ENCODE assay signal across 18 cellular contexts in the genomic region with DNA sequence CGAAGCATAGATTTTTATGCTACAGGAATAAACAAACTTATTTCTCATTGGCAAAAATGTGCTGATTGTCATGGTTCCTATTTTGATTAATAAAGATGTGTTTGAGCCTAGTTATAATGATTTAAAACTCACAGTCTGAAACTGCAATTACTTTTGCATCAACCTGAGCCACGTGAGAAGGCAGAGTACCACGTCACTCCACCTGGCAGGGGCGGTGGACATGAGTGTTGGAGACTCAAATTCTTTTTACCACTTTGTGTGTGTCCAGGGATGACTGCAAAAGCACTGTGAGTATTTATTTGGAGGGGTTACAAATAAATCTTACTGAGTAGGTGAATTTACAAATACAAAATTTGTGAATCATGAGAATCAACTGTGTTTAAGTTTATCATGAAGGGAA.
DNase-seq lines count a peak whose midpoint lies in the region; ATAC-seq, FAIRE-seq and TF ChIP-seq lines count a peak whose summit lies in the region.
"Had no signal": no experiment of that assay in that cellular context is flagged by ENCODE, and none has a peak within 500 bp of the region (broad histone marks: within the 10 kb centered on the region; RNA-seq: fewer than 3 reads in every experiment).

No MANE protein-coding gene starts in this region.

- H3K4me3 ChIP-seq in HepG2 (replicated peaks in 1 of 3; ENCODE audit: insufficient read depth in 1 of 3, low read depth in 2 of 3, low read length in 3 of 3) (no peak overlapping the region), right lobe of liver (no peak overlapping the region), coronary artery (no peak overlapping the region), thyroid gland (replicated peaks in 1 of 3) (no peak overlapping the region), aorta (ENCODE audit: low read length in 2 of 2) (no peak overlapping the region)
- H3K4me3 ChIP-seq: BLaER1 treated with 17β-estradiol and CSF1 and Interleukin-3, amounts not matched to agents 10 nM and 100 nM; GM12878 had no signal

- H3K36me3 Mint-ChIP-seq in nephron (ENCODE audit: low read depth) (no peaks in the 10 kb centered on the region), HFFc6 (ENCODE audit: low read depth) (no peaks in the 10 kb centered on the region)
- H3K36me3 Mint-ChIP-seq: CD8-positive, alpha-beta T cell had no signal

- TF ChIP-seq EP300 in HepG2 (IDR thresholded peaks at IDR 0.05; ENCODE audit: low read depth in 2 of 2, low read length in 2 of 2) = no peak
- no peak for TF ChIP-seq EP300 in HepG2 (CRISPR knock-in tag; IDR thresholded peaks at IDR 0.05; ENCODE audit: borderline replicate concordance)

- intact Hi-C loops in HepG2 (cut with micrococcal nuclease; ENCODE audit: unreplicated experiment) = no loop called here
- intact Hi-C loops in right lobe of liver (cut with DNase I) = no loop called here
- intact Hi-C loops in thyroid gland (cut with DNase I) = no loop called here
- intact Hi-C loops in aorta (cut with DNase I) = no loop called here

- H3K27ac ChIP-seq in HepG2 (ENCODE audit: extremely low read length, insufficient read depth, low read length) (no peak overlapping the region), right lobe of liver (no peak overlapping the region), coronary artery (no peak overlapping the region), thyroid gland (peak overlapping the region; percentile 11 to 34 (median 25)), aorta (ENCODE audit: low read depth in 1 of 2, low read length in 2 of 2) (no peak overlapping the region)
- H3K27ac ChIP-seq: BLaER1 treated with 17β-estradiol and CSF1 and Interleukin-3, amounts not matched to agents 10 nM and 100 nM had no signal

- H3K4me3 Mint-ChIP-seq in nephron (no peak overlapping the region), HFFc6 (no peak overlapping the region)
- H3K4me3 Mint-ChIP-seq: CD8-positive, alpha-beta T cell had no signal

- no TSS peak for BruUV-seq in HepG2 (replicated peaks; lab: Mats Ljungman, UMichigan)

- no peaks in the 10 kb centered on the region for H3K36me3 ChIP-seq in HepG2 (replicated peaks in 1 of 2; ENCODE audit: control insufficient read depth in 1 of 2, insufficient read depth in 2 of 2, low read length in 2 of 2)
- H3K36me3 ChIP-seq in right lobe of liver = no peaks in the 10 kb centered on the region
- H3K36me3 ChIP-seq in thyroid gland = no peaks in the 10 kb centered on the region
- H3K36me3 ChIP-seq in aorta (ENCODE audit: control insufficient read depth in 1 of 2, insufficient read depth in 2 of 2, low read length in 1 of 2) = no peaks in the 10 kb centered on the region
- H3K36me3 ChIP-seq: BLaER1 treated with 17β-estradiol and CSF1 and Interleukin-3, amounts not matched to agents 10 nM and 100 nM had no signal

- TF ChIP-seq CTCF in HepG2 (CRISPR knock-in tag; IDR thresholded peaks at IDR 0.05) = no peak
- TF ChIP-seq CTCF in right lobe of liver (IDR thresholded peaks at IDR 0.05) = no peak
- TF ChIP-seq CTCF in coronary artery (IDR thresholded peaks at IDR 0.05) = no peak
- TF ChIP-seq CTCF in nephron (IDR thresholded peaks at IDR 0.05; ENCODE audit: unreplicated experiment in 3 of 3) = no peak
- TF ChIP-seq CTCF in thyroid gland (IDR thresholded peaks at IDR 0.05) = no peak
- no peak for TF ChIP-seq CTCF in HFFc6 (IDR thresholded peaks at IDR 0.05)

- H3K4me1 ChIP-seq in HepG2 (ENCODE audit: insufficient read depth, low read length) (no peaks in the 10 kb centered on the region), right lobe of liver (no peaks in the 10 kb centered on the region), thyroid gland (peaks cover 0 to 9% of the 10 kb centered on the region in 2 donors), aorta (ENCODE audit: control insufficient read depth in 1 of 2, insufficient read depth in 2 of 2, low read length in 2 of 2) (no peaks in the 10 kb centered on the region)

- CTCF ChIA-PET in HepG2 (lab: Yijun Ruan, JAX; ENCODE audit: low intra/inter-chr PET ratio, low total read pairs) = no interaction called here

- no peak overlapping the region for H3K9ac ChIP-seq in HepG2 (ENCODE audit: insufficient read depth, low read depth, low read length)
- H3K9ac ChIP-seq: BLaER1 treated with 17β-estradiol and CSF1 and Interleukin-3, amounts not matched to agents 10 nM and 100 nM had no signal

- H3K27me3 ChIP-seq in HepG2 (ENCODE audit: control insufficient read depth in 1 of 2, insufficient read depth in 2 of 2, low read length in 2 of 2) (peaks cover 0 to 3% of the 10 kb centered on the region in 2 experiments; a peak in 1 of 5 replicates), right lobe of liver (no peaks in the 10 kb centered on the region), thyroid gland (no peaks in the 10 kb centered on the region), aorta (ENCODE audit: control insufficient read depth in 1 of 2, insufficient read depth in 2 of 2, low read length in 1 of 2) (no peaks in the 10 kb centered on the region)
- H3K27me3 ChIP-seq: BLaER1 treated with 17β-estradiol and CSF1 and Interleukin-3, amounts not matched to agents 10 nM and 100 nM had no signal

- H3K4me2 ChIP-seq in HepG2 (ENCODE audit: low read depth, low read length) = no peak overlapping the region

- DNase-seq in HepG2 (ENCODE audit: low spot score) (no peak), right lobe of liver (no peak), coronary artery (ENCODE audit: low spot score) (peak; percentile 17), thyroid gland (peak; percentile 72 to 89), aorta (no peak), DMS 273 treated with DMSO at 0.1 percent for 48 hours (lab: John Stamatoyannopoulos, UW) (no peak), HFFc6 (no peak)
- DNase-seq: 8988T; Calu3; CD8-positive, alpha-beta T cell; DND-41; EL; GOT3; H7 had no signal

- POLR2A ChIA-PET in HepG2 (lab: Yijun Ruan, JAX) = no interaction called here

- TF ChIP-seq RAD21 in HepG2 (CRISPR knock-in tag; IDR thresholded peaks at IDR 0.05) = no peak

- H4K20me1 ChIP-seq in HepG2 (ENCODE audit: insufficient read depth, low read length) = no peaks in the 10 kb centered on the region
- H4K20me1 ChIP-seq: BLaER1 treated with 17β-estradiol and CSF1 and Interleukin-3, amounts not matched to agents 10 nM and 100 nM had no signal

- peaks cover 24% of the 10 kb centered on the region for H3K4me1 Mint-ChIP-seq in nephron
- no peaks in the 10 kb centered on the region for H3K4me1 Mint-ChIP-seq in HFFc6 (ENCODE audit: low read depth)

- no peaks in the 10 kb centered on the region for H3K79me2 ChIP-seq in HepG2 (ENCODE audit: insufficient read depth, low read length)

- H3K27ac Mint-ChIP-seq in nephron = peak overlapping the region in 2 of 3 experiments; percentile 69 to 77
- H3K27ac Mint-ChIP-seq in HFFc6 = no peak overlapping the region
- H3K27ac Mint-ChIP-seq: CD8-positive, alpha-beta T cell had no signal

- ATAC-seq in HepG2 (no peak), right lobe of liver (no peak), aorta (ENCODE audit: low FRiP score) (no peak)
- ATAC-seq: CD8-positive, alpha-beta T cell; GM12878; HCT116 had no signal

- H2AFZ ChIP-seq in HepG2 (ENCODE audit: low read length) = no peak overlapping the region

- WGBS in HepG2 (ENCODE audit: low lambda C conversion rate) = 11% methylated on average over 4 of the region's 4 CpGs
- 78% methylated on average over 4 of the region's 4 CpGs for WGBS in right lobe of liver (ENCODE audit: insufficient coverage, low coverage, low lambda C conversion rate, missing lambda C conversion rate)
- 55 to 65% methylated on average over 4 of the region's 4 CpGs for WGBS in thyroid gland, 2 donors
- WGBS in aorta, 2 donors = 77 to 79% methylated on average over 4 of the region's 4 CpGs

- FAIRE-seq in HepG2 (lab: Jason Lieb, UNC) = no peak
- FAIRE-seq: GM12878 had no signal

- H3K27me3 Mint-ChIP-seq in nephron (ENCODE audit: low read depth) = peaks cover 7% of the 10 kb centered on the region
- H3K27me3 Mint-ChIP-seq in HFFc6 (ENCODE audit: insufficient read depth) = no peaks in the 10 kb centered on the region

- in situ Hi-C loops in HepG2 (cut with HindIII; ENCODE audit: extremely low pct_ligation_motif_present, low pct_unique_long_range_greater_than_20kb) = no loop called here

- TF ChIP-seq POLR2A in HepG2 (IDR thresholded peaks at IDR 0.05; ENCODE audit: insufficient read depth in 1 of 2, low read depth in 2 of 2, low read length in 2 of 2) (no peak), right lobe of liver (IDR thresholded peaks at IDR 0.05) (no peak), thyroid gland (IDR thresholded peaks at IDR 0.05) (no peak)

- H3K9me3 Mint-ChIP-seq in nephron = peaks cover 9% of the 10 kb centered on the region
- H3K9me3 Mint-ChIP-seq in HFFc6 = peaks cover 56% of the 10 kb centered on the region
- H3K9me3 Mint-ChIP-seq: CD8-positive, alpha-beta T cell had no signal

- H3K9me3 ChIP-seq in HepG2 (ENCODE audit: low read length) (no peaks in the 10 kb centered on the region), right lobe of liver (no peaks in the 10 kb centered on the region), thyroid gland (no peaks in the 10 kb centered on the region), aorta (ENCODE audit: control insufficient read depth, low read length) (no peaks in the 10 kb centered on the region)
- H3K9me3 ChIP-seq: BLaER1 treated with 17β-estradiol and CSF1 and Interleukin-3, amounts not matched to agents 10 nM and 100 nM had no signal

TF ChIP-seq in HepG2, 621 proteins besides CTCF, POLR2A, EP300 and RAD21:
- no peak for TF ChIP-seq ZNF501 (CRISPR knock-in tag; IDR thresholded peaks at IDR 0.05)
- TF ChIP-seq CREB1 (IDR thresholded peaks at IDR 0.05) = 0 out of 2 replicates have a peak, but pooled peaks have one; percentile 9
- no peak for TF ChIP-seq CREB1 (CRISPR knock-in tag; IDR thresholded peaks at IDR 0.05)

Comparison
In these comparisons a context has a peak if more than half of its experiments do, and no peak if none do; other contexts are left out.
1. DNase-seq: peak in coronary artery (single experiment) and thyroid gland (2 of 2); none in HepG2 (single experiment), right lobe of liver (0 of 3), aorta (0 of 2), DMS 273 treated with DMSO at 0.1 percent for 48 hours (single experiment) and HFFc6 (single experiment).
2. H3K27ac ChIP-seq: peak in thyroid gland (3 of 3); none in HepG2 (single experiment), right lobe of liver (0 of 3), coronary artery (0 of 2) and aorta (0 of 2).